Comparison of ENCODE assay signal across 8 cellular contexts in genomic region chr6:29943053-29943966, GRCh38. TPM values are rescaled to one million over a fixed set of nuclear protein-coding genes. Genes with fewer than 3 reads are reported as not detected.
DNase-seq lines count a peak whose midpoint lies in the region; ATAC-seq and TF ChIP-seq lines count a peak whose summit lies in the region.

No MANE protein-coding gene starts in this region.

- H3K9ac ChIP-seq in muscle layer of colon (ENCODE audit: low read length), result peak overlapping the region; percentile 97

- TF ChIP-seq CTCF in vagina (IDR thresholded peaks at IDR 0.05), result no peak

- H3K27me3 ChIP-seq in muscle layer of colon (ENCODE audit: control insufficient read depth in 1 of 2, insufficient read depth in 2 of 2, low read length in 2 of 2), result no peaks in the 10 kb centered on the region
- no peaks in the 10 kb centered on the region for H3K27me3 ChIP-seq in vagina

- peaks cover 14% of the 10 kb centered on the region for H3K4me1 ChIP-seq in muscle layer of colon (ENCODE audit: insufficient read depth, low read length)
- H3K4me1 ChIP-seq in vagina, result peaks cover 9% of the 10 kb centered on the region

- ATAC-seq in HG03108 (IDR thresholded peaks at IDR 0.05; ENCODE audit: unreplicated experiment), result no peak

- no peak for TF ChIP-seq POLR2A in vagina (IDR thresholded peaks at IDR 0.05)

- H3K27ac ChIP-seq in muscle layer of colon (ENCODE audit: low read depth, low read length) (peak overlapping the region; percentile 82), vagina (peak overlapping the region; percentile 84)

- intact Hi-C loops in vagina (cut with DNase I), result no loop called here

- H3K4me3 ChIP-seq in muscle layer of colon (ENCODE audit: low read depth in 1 of 2, low read length in 2 of 2), result peak overlapping the region; percentile 68
- peak overlapping the region; percentile 50 to 62 for H3K4me3 ChIP-seq in vagina

- DNase-seq in NCI-H510A treated with DMSO at 0.1 percent for 48 hours (lab: John Stamatoyannopoulos, UW) (peak; percentile 3), NCI-H510A (lab: John Stamatoyannopoulos, UW) (no peak), OCI-M1 (lab: John Stamatoyannopoulos, UW) (peak; percentile 42), dermis blood vessel endothelial cell (peak; percentile 33), vagina (ENCODE audit: extremely low spot score in 2 of 2) (no peak), kidney glomerular epithelial cell (lab: John Stamatoyannopoulos, UW) (no peak)

- H3K36me3 ChIP-seq in muscle layer of colon (ENCODE audit: insufficient read depth, low read length), result peaks cover 15% of the 10 kb centered on the region
- H3K36me3 ChIP-seq in vagina, result no peaks in the 10 kb centered on the region

- H3K9me3 ChIP-seq in muscle layer of colon (ENCODE audit: low read length) (no peaks in the 10 kb centered on the region), vagina (no peaks in the 10 kb centered on the region)

RNA-seq across cellular contexts. Expression of gene HLA-A, which starts 1.0 kb away (rescaled TPM):
- total RNA-seq in dermis blood vessel endothelial cell (595 and 927 TPM in 2 replicates), vagina (691 TPM)

Comparison
In these comparisons a context has a peak if more than half of its experiments do, and no peak if none do; other contexts are left out.
1. DNase-seq: peak in NCI-H510A treated with DMSO at 0.1 percent for 48 hours (single experiment), OCI-M1 (single experiment) and dermis blood vessel endothelial cell (single experiment); none in NCI-H510A (single experiment), vagina (0 of 2) and kidney glomerular epithelial cell (single experiment).